ENCODE assay signal across 1 cellular context in the genomic region with DNA sequence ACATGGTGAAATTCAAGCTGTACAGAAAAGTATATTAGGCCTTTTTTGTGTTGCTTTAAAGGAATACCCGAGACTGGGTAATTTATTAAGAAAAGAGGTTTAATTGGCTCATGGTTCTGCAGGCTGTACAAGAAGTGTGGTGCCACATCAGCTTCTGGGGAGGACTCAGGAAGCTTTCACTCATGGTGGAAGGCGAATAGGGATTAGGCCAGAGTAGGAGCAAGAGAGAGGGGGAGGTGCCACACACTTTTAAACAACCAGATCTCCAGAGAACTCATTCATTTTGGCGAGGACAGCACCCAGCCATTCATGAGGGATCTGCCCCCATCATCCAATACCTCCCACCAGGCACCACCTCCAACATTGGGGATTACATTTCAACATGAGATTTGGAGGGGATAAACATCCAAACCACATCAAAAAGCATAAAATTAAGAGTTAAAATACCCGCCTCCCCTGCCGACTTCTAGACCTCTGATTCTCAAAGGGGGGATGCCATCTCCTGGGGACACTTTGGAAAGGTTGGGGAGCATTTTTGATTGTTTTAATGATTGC.
TF ChIP-seq lines count a peak whose summit lies in the region.

No MANE protein-coding gene starts in this region.

TF ChIP-seq in GM23338, 12 proteins besides CTCF, POLR2A, EP300 and RAD21:
- TF ChIP-seq NANOG (IDR thresholded peaks at IDR 0.05; ENCODE audit: borderline replicate concordance) (no peak), POLR2AphosphoS5 (IDR thresholded peaks at IDR 0.05; ENCODE audit: low read depth) (no peak), EZH2phosphoT487 (IDR thresholded peaks at IDR 0.05; ENCODE audit: unreplicated experiment) (no peak), EZH2 (IDR thresholded peaks at IDR 0.05; ENCODE audit: low read depth, unreplicated experiment) (no peak), JUNB (IDR thresholded peaks at IDR 0.05; ENCODE audit: unreplicated experiment) (no peak), STAT1 (IDR thresholded peaks at IDR 0.05; ENCODE audit: unreplicated experiment) (no peak), ZNF331 (CRISPR knock-in tag; IDR thresholded peaks at IDR 0.05; ENCODE audit: low read depth) (no peak), ZNF114 (CRISPR knock-in tag; IDR thresholded peaks at IDR 0.05) (no peak)
- TF ChIP-seq, protein P1, sequence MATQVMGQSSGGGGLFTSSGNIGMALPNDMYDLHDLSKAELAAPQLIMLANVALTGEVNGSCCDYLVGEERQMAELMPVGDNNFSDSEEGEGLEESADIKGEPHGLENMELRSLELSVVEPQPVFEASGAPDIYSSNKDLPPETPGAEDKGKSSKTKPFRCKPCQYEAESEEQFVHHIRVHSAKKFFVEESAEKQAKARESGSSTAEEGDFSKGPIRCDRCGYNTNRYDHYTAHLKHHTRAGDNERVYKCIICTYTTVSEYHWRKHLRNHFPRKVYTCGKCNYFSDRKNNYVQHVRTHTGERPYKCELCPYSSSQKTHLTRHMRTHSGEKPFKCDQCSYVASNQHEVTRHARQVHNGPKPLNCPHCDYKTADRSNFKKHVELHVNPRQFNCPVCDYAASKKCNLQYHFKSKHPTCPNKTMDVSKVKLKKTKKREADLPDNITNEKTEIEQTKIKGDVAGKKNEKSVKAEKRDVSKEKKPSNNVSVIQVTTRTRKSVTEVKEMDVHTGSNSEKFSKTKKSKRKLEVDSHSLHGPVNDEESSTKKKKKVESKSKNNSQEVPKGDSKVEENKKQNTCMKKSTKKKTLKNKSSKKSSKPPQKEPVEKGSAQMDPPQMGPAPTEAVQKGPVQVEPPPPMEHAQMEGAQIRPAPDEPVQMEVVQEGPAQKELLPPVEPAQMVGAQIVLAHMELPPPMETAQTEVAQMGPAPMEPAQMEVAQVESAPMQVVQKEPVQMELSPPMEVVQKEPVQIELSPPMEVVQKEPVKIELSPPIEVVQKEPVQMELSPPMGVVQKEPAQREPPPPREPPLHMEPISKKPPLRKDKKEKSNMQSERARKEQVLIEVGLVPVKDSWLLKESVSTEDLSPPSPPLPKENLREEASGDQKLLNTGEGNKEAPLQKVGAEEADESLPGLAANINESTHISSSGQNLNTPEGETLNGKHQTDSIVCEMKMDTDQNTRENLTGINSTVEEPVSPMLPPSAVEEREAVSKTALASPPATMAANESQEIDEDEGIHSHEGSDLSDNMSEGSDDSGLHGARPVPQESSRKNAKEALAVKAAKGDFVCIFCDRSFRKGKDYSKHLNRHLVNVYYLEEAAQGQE (IDR thresholded peaks at IDR 0.05; ENCODE audit: unreplicated experiment) = no peak
- TF ChIP-seq, protein P2, sequence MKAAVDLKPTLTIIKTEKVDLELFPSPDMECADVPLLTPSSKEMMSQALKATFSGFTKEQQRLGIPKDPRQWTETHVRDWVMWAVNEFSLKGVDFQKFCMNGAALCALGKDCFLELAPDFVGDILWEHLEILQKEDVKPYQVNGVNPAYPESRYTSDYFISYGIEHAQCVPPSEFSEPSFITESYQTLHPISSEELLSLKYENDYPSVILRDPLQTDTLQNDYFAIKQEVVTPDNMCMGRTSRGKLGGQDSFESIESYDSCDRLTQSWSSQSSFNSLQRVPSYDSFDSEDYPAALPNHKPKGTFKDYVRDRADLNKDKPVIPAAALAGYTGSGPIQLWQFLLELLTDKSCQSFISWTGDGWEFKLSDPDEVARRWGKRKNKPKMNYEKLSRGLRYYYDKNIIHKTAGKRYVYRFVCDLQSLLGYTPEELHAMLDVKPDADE (IDR thresholded peaks at IDR 0.05) = no peak
- TF ChIP-seq, protein P3, sequence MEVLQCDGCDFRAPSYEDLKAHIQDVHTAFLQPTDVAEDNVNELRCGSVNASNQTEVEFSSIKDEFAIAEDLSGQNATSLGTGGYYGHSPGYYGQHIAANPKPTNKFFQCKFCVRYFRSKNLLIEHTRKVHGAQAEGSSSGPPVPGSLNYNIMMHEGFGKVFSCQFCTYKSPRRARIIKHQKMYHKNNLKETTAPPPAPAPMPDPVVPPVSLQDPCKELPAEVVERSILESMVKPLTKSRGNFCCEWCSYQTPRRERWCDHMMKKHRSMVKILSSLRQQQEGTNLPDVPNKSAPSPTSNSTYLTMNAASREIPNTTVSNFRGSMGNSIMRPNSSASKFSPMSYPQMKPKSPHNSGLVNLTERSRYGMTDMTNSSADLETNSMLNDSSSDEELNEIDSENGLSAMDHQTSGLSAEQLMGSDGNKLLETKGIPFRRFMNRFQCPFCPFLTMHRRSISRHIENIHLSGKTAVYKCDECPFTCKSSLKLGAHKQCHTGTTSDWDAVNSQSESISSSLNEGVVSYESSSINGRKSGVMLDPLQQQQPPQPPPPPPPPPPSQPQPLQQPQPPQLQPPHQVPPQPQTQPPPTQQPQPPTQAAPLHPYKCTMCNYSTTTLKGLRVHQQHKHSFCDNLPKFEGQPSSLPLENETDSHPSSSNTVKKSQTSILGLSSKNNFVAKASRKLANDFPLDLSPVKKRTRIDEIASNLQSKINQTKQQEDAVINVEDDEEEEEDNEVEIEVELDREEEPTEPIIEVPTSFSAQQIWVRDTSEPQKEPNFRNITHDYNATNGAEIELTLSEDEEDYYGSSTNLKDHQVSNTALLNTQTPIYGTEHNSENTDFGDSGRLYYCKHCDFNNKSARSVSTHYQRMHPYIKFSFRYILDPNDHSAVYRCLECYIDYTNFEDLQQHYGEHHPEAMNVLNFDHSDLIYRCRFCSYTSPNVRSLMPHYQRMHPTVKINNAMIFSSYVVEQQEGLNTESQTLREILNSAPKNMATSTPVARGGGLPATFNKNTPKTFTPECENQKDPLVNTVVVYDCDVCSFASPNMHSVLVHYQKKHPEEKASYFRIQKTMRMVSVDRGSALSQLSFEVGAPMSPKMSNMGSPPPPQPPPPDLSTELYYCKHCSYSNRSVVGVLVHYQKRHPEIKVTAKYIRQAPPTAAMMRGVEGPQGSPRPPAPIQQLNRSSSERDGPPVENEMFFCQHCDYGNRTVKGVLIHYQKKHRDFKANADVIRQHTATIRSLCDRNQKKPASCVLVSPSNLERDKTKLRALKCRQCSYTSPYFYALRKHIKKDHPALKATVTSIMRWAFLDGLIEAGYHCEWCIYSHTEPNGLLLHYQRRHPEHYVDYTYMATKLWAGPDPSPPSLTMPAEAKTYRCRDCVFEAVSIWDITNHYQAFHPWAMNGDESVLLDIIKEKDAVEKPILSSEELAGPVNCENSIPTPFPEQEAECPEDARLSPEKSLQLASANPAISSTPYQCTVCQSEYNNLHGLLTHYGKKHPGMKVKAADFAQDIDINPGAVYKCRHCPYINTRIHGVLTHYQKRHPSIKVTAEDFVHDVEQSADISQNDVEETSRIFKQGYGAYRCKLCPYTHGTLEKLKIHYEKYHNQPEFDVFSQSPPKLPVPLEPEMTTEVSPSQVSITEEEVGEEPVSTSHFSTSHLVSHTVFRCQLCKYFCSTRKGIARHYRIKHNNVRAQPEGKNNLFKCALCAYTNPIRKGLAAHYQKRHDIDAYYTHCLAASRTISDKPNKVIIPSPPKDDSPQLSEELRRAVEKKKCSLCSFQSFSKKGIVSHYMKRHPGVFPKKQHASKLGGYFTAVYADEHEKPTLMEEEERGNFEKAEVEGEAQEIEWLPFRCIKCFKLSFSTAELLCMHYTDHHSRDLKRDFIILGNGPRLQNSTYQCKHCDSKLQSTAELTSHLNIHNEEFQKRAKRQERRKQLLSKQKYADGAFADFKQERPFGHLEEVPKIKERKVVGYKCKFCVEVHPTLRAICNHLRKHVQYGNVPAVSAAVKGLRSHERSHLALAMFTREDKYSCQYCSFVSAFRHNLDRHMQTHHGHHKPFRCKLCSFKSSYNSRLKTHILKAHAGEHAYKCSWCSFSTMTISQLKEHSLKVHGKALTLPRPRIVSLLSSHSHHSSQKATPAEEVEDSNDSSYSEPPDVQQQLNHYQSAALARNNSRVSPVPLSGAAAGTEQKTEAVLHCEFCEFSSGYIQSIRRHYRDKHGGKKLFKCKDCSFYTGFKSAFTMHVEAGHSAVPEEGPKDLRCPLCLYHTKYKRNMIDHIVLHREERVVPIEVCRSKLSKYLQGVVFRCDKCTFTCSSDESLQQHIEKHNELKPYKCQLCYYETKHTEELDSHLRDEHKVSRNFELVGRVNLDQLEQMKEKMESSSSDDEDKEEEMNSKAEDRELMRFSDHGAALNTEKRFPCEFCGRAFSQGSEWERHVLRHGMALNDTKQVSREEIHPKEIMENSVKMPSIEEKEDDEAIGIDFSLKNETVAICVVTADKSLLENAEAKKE (CRISPR knock-in tag; IDR thresholded peaks at IDR 0.05) = no peak
